ENCODE assay signal across 23 cellular contexts in the genomic region with DNA sequence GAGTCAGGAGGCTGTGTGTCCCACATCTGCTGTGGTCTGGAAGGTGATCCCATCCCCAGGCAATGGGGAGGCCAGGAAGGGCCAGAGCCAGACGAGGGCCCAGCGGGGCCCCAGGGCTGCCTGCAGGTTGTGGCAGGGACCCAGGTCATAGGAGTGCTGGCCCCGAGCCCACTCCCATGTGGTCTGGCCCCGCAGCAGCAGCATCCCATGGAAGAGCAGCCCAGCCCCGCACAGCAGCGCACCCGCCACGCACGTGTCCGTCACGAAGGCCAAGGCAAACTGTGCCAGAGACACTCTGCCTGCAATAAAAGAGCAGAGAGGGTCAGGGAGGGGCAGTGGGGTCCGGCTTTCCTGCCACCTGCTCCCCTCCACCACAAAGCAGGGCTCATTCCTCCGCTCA. TPM values are rescaled to one million over a fixed set of nuclear protein-coding genes. Genes with fewer than 3 reads are reported as not detected.
A peak's percentile ranks its signal among the peaks of the same experiment; 100 is the strongest.
DNase-seq lines count a peak whose midpoint lies in the region; ATAC-seq, FAIRE-seq and TF ChIP-seq lines count a peak whose summit lies in the region.
"Had no signal": no experiment of that assay in that cellular context is flagged by ENCODE, and none has a peak within 500 bp of the region (broad histone marks: within the 10 kb centered on the region; RNA-seq: fewer than 3 reads in every experiment).

No MANE protein-coding gene starts in this region.

- no peak overlapping the region for H3K4me2 ChIP-seq in osteoblast (ENCODE audit: insufficient read depth, low read length)

- H3K4me1 ChIP-seq in osteoblast (ENCODE audit: insufficient read depth, low read length) = peaks cover 14% of the 10 kb centered on the region
- H3K4me1 ChIP-seq in Caco-2 = 0 out of 2 replicates have a peak, but pooled peaks cover 3% of the 10 kb centered on the region
- H3K4me1 ChIP-seq: BE2C had no signal

- no peak overlapping the region for H2AFZ ChIP-seq in osteoblast (ENCODE audit: low read length)

- intact Hi-C loops in Caco-2 (cut with micrococcal nuclease; ENCODE audit: unreplicated experiment) = no loop called here

- H3K9me3 ChIP-seq in osteoblast (ENCODE audit: low read depth, low read length) (no peaks in the 10 kb centered on the region), Caco-2 (no peaks in the 10 kb centered on the region)
- H3K9me3 ChIP-seq: BE2C had no signal

- H3K27ac Mint-ChIP-seq in Caco-2 (ENCODE audit: unreplicated experiment) = no peak overlapping the region
- H3K27ac Mint-ChIP-seq: HFFc6 had no signal

- H3K36me3 ChIP-seq in osteoblast (ENCODE audit: insufficient read depth, low read length) (peaks cover 23% of the 10 kb centered on the region), Caco-2 (ENCODE audit: control insufficient read depth, insufficient read depth, low read length) (peaks cover 1% of the 10 kb centered on the region; the same call in 1 of the 2 replicates)

- no peaks in the 10 kb centered on the region for H3K4me1 Mint-ChIP-seq in Caco-2 (ENCODE audit: low read depth, unreplicated experiment)

- H3K27ac ChIP-seq in RWPE1 (peak overlapping the region; percentile 28; the same call in 1 of the 2 replicates), osteoblast (ENCODE audit: low read depth, low read length) (no peak overlapping the region)

- peak; percentile 4 for FAIRE-seq in HTR-8/SVneo (lab: Jason Lieb, UNC)
- FAIRE-seq: A204.1, GM12878, H54 had no signal

- H3K27me3 ChIP-seq in osteoblast (ENCODE audit: insufficient read depth, low read length) (no peaks in the 10 kb centered on the region), Caco-2 (replicated peaks; ENCODE audit: control insufficient read depth, insufficient read depth, low read length) (no peaks in the 10 kb centered on the region)
- H3K27me3 ChIP-seq: BE2C had no signal

- TF ChIP-seq CTCF in RWPE1 (conservative IDR thresholded peaks at IDR 0.05; ENCODE audit: low read depth) (no peak), osteoblast (IDR thresholded peaks at IDR 0.05; ENCODE audit: extremely low read depth, low read depth, low read length) (no peak), Caco-2 (IDR thresholded peaks at IDR 0.05; ENCODE audit: insufficient read depth in 1 of 2, low read depth in 1 of 2, low read length in 1 of 2, severe bottlenecking in 1 of 2, unreplicated experiment in 1 of 2) (no peak)

- no peaks in the 10 kb centered on the region for H3K27me3 Mint-ChIP-seq in Caco-2 (ENCODE audit: insufficient read depth, unreplicated experiment)
- H3K27me3 Mint-ChIP-seq: CD4-positive, CD25-positive, alpha-beta regulatory T cell; CD8-positive, alpha-beta memory T cell had no signal

- H3K4me3 ChIP-seq in osteoblast (ENCODE audit: insufficient read depth, low read length) (no peak overlapping the region), Caco-2 (ENCODE audit: low read depth, low read length) (no peak overlapping the region)
- H3K4me3 ChIP-seq: GM12878 had no signal

- ATAC-seq in GM19463 (IDR thresholded peaks at IDR 0.05; ENCODE audit: unreplicated experiment) = no peak
- ATAC-seq: GM12878, HCT116 had no signal

- DNase-seq in HTR-8/SVneo (ENCODE audit: insufficient read length, low spot score) (no peak), RWPE1 (ENCODE audit: low spot score) (no peak), islet precursor cell (peak; percentile 49), osteoblast (ENCODE audit: insufficient read length, low spot score, missing footprints) (peak; percentile 8), Caco-2 (no peak), HuH-7 (ENCODE audit: low spot score) (no peak), RKO (ENCODE audit: low spot score) (no peak)
- DNase-seq: ACHN; BE2C; C1 segment of cervical spinal cord; CD4-positive, CD25-positive, alpha-beta regulatory T cell; CD8-positive, alpha-beta memory T cell; DMS79 treated with DMSO at 0.1 percent for 48 hours; GF-D8; HFFc6; IMR-90; Karpas-422; KBM-7 had no signal

- H4K20me1 ChIP-seq in osteoblast (ENCODE audit: insufficient read depth, low read length) = peaks cover 5% of the 10 kb centered on the region

- H3K9me3 Mint-ChIP-seq in Caco-2 (ENCODE audit: unreplicated experiment) = no peaks in the 10 kb centered on the region
- H3K9me3 Mint-ChIP-seq: CD4-positive, CD25-positive, alpha-beta regulatory T cell; CD8-positive, alpha-beta memory T cell; HFFc6 had no signal

- POLR2A ChIA-PET in RWPE1 (lab: Yijun Ruan, JAX; ENCODE audit: low non-redundant PET) (no interaction called here), Caco-2 (lab: Charles Lee) (no interaction called here)

- peaks cover 35% of the 10 kb centered on the region for H3K36me3 Mint-ChIP-seq in Caco-2 (ENCODE audit: insufficient read depth, unreplicated experiment)

- CTCF ChIA-PET in RWPE1 (lab: Yijun Ruan, JAX) (no interaction called here), Caco-2 (lab: Charles Lee) (no interaction called here)

- no peak overlapping the region for H3K4me3 Mint-ChIP-seq in Caco-2 (ENCODE audit: unreplicated experiment)
- H3K4me3 Mint-ChIP-seq: CD4-positive, CD25-positive, alpha-beta regulatory T cell; CD8-positive, alpha-beta memory T cell; HFFc6 had no signal

- no TSS peak for BruUV-seq in Caco-2 (replicated peaks; lab: Mats Ljungman, UMichigan)

- H3K79me2 ChIP-seq in osteoblast (ENCODE audit: insufficient read depth, low read length) = peaks cover 4% of the 10 kb centered on the region

RNA-seq across cellular contexts. Expression of gene ZDHHC24, which starts 6.3 kb away (rescaled TPM):
- total RNA-seq in osteoblast (9.4 and 10.5 TPM in 2 replicates), Caco-2 (2022) (25.1 and 26.9 TPM in 2 replicates)

RNA-seq across cellular contexts. Expression of gene ACTN3, which starts 7.2 kb away (rescaled TPM):
- under 0.01 TPM in 1 of 2 replicates, not detected in the other for total RNA-seq in osteoblast
- 0.16 TPM in 1 of 2 replicates, not detected in the other for total RNA-seq in Caco-2 (2022)
- total RNA-seq: CD4-positive, CD25-positive, alpha-beta regulatory T cell had no signal

RNA-seq across cellular contexts. Expression of gene CTSF, which starts 28.9 kb away (rescaled TPM):
- total RNA-seq in osteoblast (41.3 and 45.6 TPM in 2 replicates), Caco-2 (2022) (not detected in 2 replicates)

RNA-seq across cellular contexts. Expression of gene BBS1, which starts 29.1 kb away (rescaled TPM):
- total RNA-seq in osteoblast = 39.2 and 43.8 TPM in 2 replicates
- 47.1 and 50.0 TPM in 2 replicates for total RNA-seq in Caco-2 (2022)

RNA-seq across cellular contexts. Expression of gene CCDC87, which starts 53.3 kb away (rescaled TPM):
- total RNA-seq in osteoblast = 0.88 and 1.1 TPM in 2 replicates
- 1.0 TPM in 2 replicates for total RNA-seq in Caco-2 (2022)

Comparison
In these comparisons a context has a peak if more than half of its experiments do, and no peak if none do; other contexts are left out.
1. DNase-seq: peak in islet precursor cell (single experiment) and osteoblast (single experiment); none in HTR-8/SVneo (single experiment), RWPE1 (single experiment), Caco-2 (0 of 2), HuH-7 (single experiment) and RKO (single experiment).
2. RNA of gene CTSF, which starts 28.9 kb away (total RNA-seq): 41.3 to 45.6 TPM in osteoblast; not detected in Caco-2; every median in the first group is over 10 times any median in the second.